In genomic region chr16:17194190-17194780, GRCh38 we compare ENCODE assay signal across 8 cellular contexts.
DNase-seq lines count a peak whose midpoint lies in the region; ATAC-seq and TF ChIP-seq lines count a peak whose summit lies in the region.

No MANE protein-coding gene starts in this region.

- no peaks in the 10 kb centered on the region for H3K4me1 Mint-ChIP-seq in HFFc6 (ENCODE audit: low read depth)

- H3K4me3 ChIP-seq in AG09309 (ENCODE audit: control insufficient read depth, low read depth, low read length) (no peak overlapping the region), dorsolateral prefrontal cortex (no peak overlapping the region)

- ATAC-seq in HG02571 (IDR thresholded peaks at IDR 0.05; ENCODE audit: unreplicated experiment) = no peak

- H3K36me3 Mint-ChIP-seq in HFFc6 (ENCODE audit: low read depth) = peaks cover 28% of the 10 kb centered on the region

- H3K9me3 Mint-ChIP-seq in HFFc6 = no peaks in the 10 kb centered on the region

- no peak overlapping the region for H3K27ac ChIP-seq in dorsolateral prefrontal cortex

- no peaks in the 10 kb centered on the region for H3K27me3 ChIP-seq in dorsolateral prefrontal cortex

- no peaks in the 10 kb centered on the region; the same call in 1 of the 2 replicates for H3K27me3 Mint-ChIP-seq in HFFc6 (ENCODE audit: insufficient read depth)

- no peak overlapping the region for H3K4me3 Mint-ChIP-seq in HFFc6

- TF ChIP-seq CTCF in AG09309 (IDR thresholded peaks at IDR 0.05; ENCODE audit: control insufficient read depth, insufficient read depth, low read depth, low read length, missing control alignments) = peak; percentile 76
- peak; percentile 89 for TF ChIP-seq CTCF in HFFc6 (IDR thresholded peaks at IDR 0.05)
- peak; percentile 34 to 78 (median 64) for TF ChIP-seq CTCF in dorsolateral prefrontal cortex (IDR thresholded peaks at IDR 0.05 in 54 of 56, conservative IDR thresholded peaks at IDR 0.05 in 2 of 56; ENCODE audit: low read depth in 1 of 56, partially characterized antibody in 56 of 56)

- DNase-seq in AG09309 (ENCODE audit: low read depth) = no peak
- no peak for DNase-seq in HFFc6
- peak; percentile 73 for DNase-seq in activated CD4-positive, CD25-positive, alpha-beta regulatory T cell treated with anti-CD3 and anti-CD28 coated beads, Interleukin-2, amount 50 U/mL, for 72 hours
- DNase-seq in dorsolateral prefrontal cortex = peak in 8 of 10 donors; percentile 25 to 54 (median 48)
- peak; percentile 44 for DNase-seq in midbrain (lab: John Stamatoyannopoulos, UW)
- peak; percentile 83 for DNase-seq in stimulated activated CD8-positive, alpha-beta memory T cell treated with anti-CD3 and anti-CD28 coated beads, Interleukin-4, amount 100 ng/mL, for 48 hours
- DNase-seq in kidney tubule cell (ENCODE audit: low spot score) = no peak

- intact Hi-C loops in dorsolateral prefrontal cortex (cut with DNase I) = no loop called here

- no peak overlapping the region for H3K27ac Mint-ChIP-seq in HFFc6

Comparison
In these comparisons a context has a peak if more than half of its experiments do, and no peak if none do; other contexts are left out.
1. DNase-seq: peak in activated CD4-positive, CD25-positive, alpha-beta regulatory T cell treated with anti-CD3 and anti-CD28 coated beads, Interleukin-2, amount 50 U/mL, for 72 hours (single experiment), dorsolateral prefrontal cortex (8 of 10), midbrain (single experiment) and stimulated activated CD8-positive, alpha-beta memory T cell treated with anti-CD3 and anti-CD28 coated beads, Interleukin-4, amount 100 ng/mL, for 48 hours (single experiment); none in AG09309 (single experiment), HFFc6 (single experiment) and kidney tubule cell (single experiment).
2. Peak in every context shown above with its lines, with median percentiles within 50 percentile points of each other: CTCF ChIP-seq.